8 cellular contexts compared by ENCODE assay signal in the genomic region with DNA sequence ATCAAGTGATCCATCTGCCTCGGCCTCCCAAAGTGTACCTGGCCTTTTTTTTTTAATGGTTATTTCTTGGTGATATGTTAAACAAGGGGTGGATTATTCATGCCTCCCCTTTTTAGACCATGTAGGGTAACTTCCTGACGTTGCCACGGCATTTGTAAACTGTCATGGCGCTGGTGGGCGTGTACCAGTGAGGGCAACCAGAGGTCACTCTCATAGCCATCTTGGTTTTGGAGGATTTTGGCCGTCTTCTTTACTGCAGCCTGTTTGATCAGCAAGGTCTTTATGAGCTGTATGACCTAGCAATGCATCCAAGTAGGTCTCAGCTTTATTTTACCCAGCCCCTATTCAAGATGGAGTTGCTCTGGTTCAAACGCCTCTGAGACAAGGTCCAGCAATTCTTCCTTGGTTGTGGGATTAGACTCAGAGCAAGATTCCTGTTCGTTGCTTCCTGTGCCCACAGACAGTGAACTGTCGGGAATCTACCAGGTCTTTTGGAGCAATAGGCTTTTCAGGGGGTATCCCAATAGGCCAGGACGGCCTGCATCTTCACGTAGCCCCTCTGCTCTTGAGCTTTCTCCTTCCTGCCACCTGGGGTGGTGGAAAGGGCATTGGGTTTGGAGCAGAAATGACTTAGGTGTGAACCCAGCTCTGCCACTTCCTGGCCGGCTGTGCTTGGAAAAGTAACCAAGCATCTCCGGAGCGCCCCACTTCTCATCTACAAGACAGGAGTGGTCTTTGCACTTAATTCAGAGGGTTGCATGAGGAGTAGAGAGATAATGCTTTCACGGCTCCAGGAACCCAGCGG. TPM values are rescaled to one million over a fixed set of nuclear protein-coding genes. Genes with fewer than 3 reads are reported as not detected.
DNase-seq lines count a peak whose midpoint lies in the region; ATAC-seq and TF ChIP-seq lines count a peak whose summit lies in the region.

No MANE protein-coding gene starts in this region.

- POLR2A ChIA-PET in MCF 10A (lab: Yijun Ruan, JAX): interaction anchor here (0.6 to 2.9 kb wide), 29 partner anchors 11 to 390 kb away, joined by 3 to 23 read pairs (median 4); partner anchors contain the start of genes JMJD6, METTL23 and SEC14L1

- H3K36me3 ChIP-seq in left ventricle myocardium inferior: peaks cover 28% of the 10 kb centered on the region
- peaks cover under 1 to 14% of the 10 kb centered on the region in 2 donors for H3K36me3 ChIP-seq in mucosa of rectum (ENCODE audit: control insufficient read depth in 2 of 2, insufficient read depth in 2 of 2, low read length in 2 of 2)
- H3K36me3 ChIP-seq in vagina: peaks cover 0 to 15% of the 10 kb centered on the region in 2 donors

- H3K27ac ChIP-seq in left ventricle myocardium inferior (replicated peaks) (peak overlapping the region; percentile 94), mucosa of rectum (ENCODE audit: low read depth in 2 of 2, low read length in 2 of 2) (peak overlapping the region; percentile 76 to 85), vagina (peak overlapping the region; percentile 82)

- H3K27me3 ChIP-seq in left ventricle myocardium inferior (ENCODE audit: low read depth) (no peaks in the 10 kb centered on the region), mucosa of rectum (ENCODE audit: control insufficient read depth in 2 of 2, insufficient read depth in 2 of 2, low read length in 2 of 2) (no peaks in the 10 kb centered on the region), vagina (no peaks in the 10 kb centered on the region)

- no TSS peak for BruUV-seq in MCF 10A (replicated peaks; lab: Mats Ljungman, UMichigan)

- H3K36me3 Mint-ChIP-seq in MCF 10A (ENCODE audit: insufficient read depth, unreplicated experiment): peaks cover 44% of the 10 kb centered on the region

- ATAC-seq in Right ventricle myocardium superior (ENCODE audit: poor library complexity): no peak

- peak overlapping the region; percentile 99 for H3K27ac Mint-ChIP-seq in MCF 10A (ENCODE audit: low read depth, unreplicated experiment)

- H3K4me3 Mint-ChIP-seq in MCF 10A (ENCODE audit: unreplicated experiment): peak overlapping the region; percentile 97

- H3K4me1 Mint-ChIP-seq in MCF 10A (ENCODE audit: insufficient read depth, unreplicated experiment): peaks cover 17% of the 10 kb centered on the region

- DNase-seq in left ventricle myocardium inferior (no peak), Right ventricle myocardium superior (no peak), MCF 10A (ENCODE audit: unreplicated experiment) (no peak), vagina (ENCODE audit: extremely low spot score in 2 of 2) (no peak), LoVo (ENCODE audit: low spot score) (no peak), glomerular visceral epithelial cell (ENCODE audit: extremely low spot score) (no peak)
- DNase-seq in central memory CD4-positive, alpha-beta T cell: no peak

- H3K9me3 Mint-ChIP-seq in MCF 10A (ENCODE audit: unreplicated experiment): no peaks in the 10 kb centered on the region

- no peaks in the 10 kb centered on the region for H3K9me3 ChIP-seq in left ventricle myocardium inferior (replicated peaks)
- no peaks in the 10 kb centered on the region for H3K9me3 ChIP-seq in mucosa of rectum (ENCODE audit: control insufficient read depth in 2 of 2, low read length in 2 of 2)
- no peaks in the 10 kb centered on the region for H3K9me3 ChIP-seq in vagina

- intact Hi-C loops in left ventricle myocardium inferior (cut with micrococcal nuclease): loop anchor here (2.0 kb wide), 1 partner anchor 159 kb away; no protein-coding TSS in a partner anchor
- intact Hi-C loops in Right ventricle myocardium superior (cut with DNase I): no loop called here
- intact Hi-C loops in MCF 10A (cut with micrococcal nuclease): loop anchor here (2.0 kb wide), 1 partner anchor 53 kb away; the partner anchor contains the start of gene SEC14L1
- intact Hi-C loops in vagina (cut with DNase I): loop anchor here (2.0 kb wide), 1 partner anchor 159 kb away; no protein-coding TSS in a partner anchor

- H3K4me3 ChIP-seq in left ventricle myocardium inferior (peak overlapping the region; percentile 91), mucosa of rectum (ENCODE audit: low read length in 2 of 2) (peak overlapping the region; percentile 90 to 97), vagina (peak overlapping the region; percentile 61 to 86)

- CTCF ChIA-PET in MCF 10A (lab: Yijun Ruan, JAX): interaction anchor here (0.7 to 4.0 kb wide), 13 partner anchors 15 to 169 kb away, joined by 3 to 38 read pairs (median 4); no protein-coding TSS in a partner anchor

- peak overlapping the region; percentile 20 to 87 for H3K9ac ChIP-seq in mucosa of rectum (ENCODE audit: low read depth in 1 of 2, low read length in 2 of 2)

- no peak for TF ChIP-seq CTCF in left ventricle myocardium inferior (IDR thresholded peaks at IDR 0.05; ENCODE audit: borderline replicate concordance)
- no peak for TF ChIP-seq CTCF in MCF 10A (IDR thresholded peaks at IDR 0.05; ENCODE audit: unreplicated experiment)
- TF ChIP-seq CTCF in vagina (IDR thresholded peaks at IDR 0.05): no peak

- no peaks in the 10 kb centered on the region for H3K27me3 Mint-ChIP-seq in MCF 10A (ENCODE audit: insufficient read depth, unreplicated experiment)

- H3K4me1 ChIP-seq in left ventricle myocardium inferior (peaks cover 61% of the 10 kb centered on the region), mucosa of rectum (ENCODE audit: control insufficient read depth in 2 of 2, insufficient read depth in 2 of 2, low read length in 2 of 2) (peaks cover 4 to 16% of the 10 kb centered on the region in 2 donors), vagina (peaks cover 35% of the 10 kb centered on the region)

- no peak for TF ChIP-seq POLR2A in vagina (IDR thresholded peaks at IDR 0.05)

RNA-seq across cellular contexts. Expression of gene SEC14L1, which starts 52.9 kb away (rescaled TPM):
- total RNA-seq in left ventricle myocardium inferior (55.5 TPM), Right ventricle myocardium superior (63.9 TPM), MCF 10A (2022) (25.8 and 31.4 TPM in 2 replicates), vagina (40.5 TPM)
